Comparison of ENCODE assay signal across 16 cellular contexts in the genomic region with DNA sequence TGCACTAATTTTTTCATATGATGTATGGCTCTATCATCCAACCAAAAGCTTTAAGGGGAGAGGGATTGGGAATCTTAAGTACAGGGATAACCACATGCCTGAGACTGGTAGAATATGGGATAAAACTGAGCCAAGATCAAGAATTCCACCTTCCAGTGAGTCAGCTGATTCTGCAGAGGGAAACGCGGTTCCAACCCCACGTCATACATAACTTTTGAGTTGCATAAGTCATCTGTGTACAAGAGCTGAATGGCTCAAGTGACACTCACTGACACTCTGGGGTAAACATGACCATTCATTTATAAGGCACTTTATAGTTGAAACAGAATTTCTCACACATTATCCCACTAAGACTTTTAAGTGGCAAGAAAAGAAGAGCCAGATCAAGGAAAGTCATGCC. TPM values are rescaled to one million over a fixed set of nuclear protein-coding genes. Genes with fewer than 3 reads are reported as not detected.
DNase-seq lines count a peak whose midpoint lies in the region; TF ChIP-seq lines count a peak whose summit lies in the region.
"Had no signal": no experiment of that assay in that cellular context is flagged by ENCODE, and none has a peak within 500 bp of the region (broad histone marks: within the 10 kb centered on the region; RNA-seq: fewer than 3 reads in every experiment).

No MANE protein-coding gene starts in this region.

- H3K36me3 ChIP-seq in mesenchymal stem cell (ENCODE audit: control insufficient read depth in 1 of 2, insufficient read depth in 2 of 2, low read depth in 1 of 2, low read length in 2 of 2), result peaks cover 48 to 97% of the 10 kb centered on the region in 2 experiments
- peaks cover 70% of the 10 kb centered on the region for H3K36me3 ChIP-seq in CD8-positive, alpha-beta memory T cell (ENCODE audit: insufficient read depth, low read length)
- peaks cover 76% of the 10 kb centered on the region for H3K36me3 ChIP-seq in effector memory CD4-positive, alpha-beta T cell (ENCODE audit: control insufficient read depth, insufficient read depth, low read length)

- H3K4me3 Mint-ChIP-seq in chondrocyte (ENCODE audit: unreplicated experiment), result no peak overlapping the region
- H3K4me3 Mint-ChIP-seq in CD8-positive, alpha-beta memory T cell, result no peak overlapping the region
- H3K4me3 Mint-ChIP-seq: neural crest cell, WTC11 had no signal

- H3K9me3 Mint-ChIP-seq in chondrocyte (ENCODE audit: low read depth), result no peaks in the 10 kb centered on the region
- no peaks in the 10 kb centered on the region for H3K9me3 Mint-ChIP-seq in CD8-positive, alpha-beta memory T cell
- H3K9me3 Mint-ChIP-seq: neural crest cell, WTC11 had no signal

- H2BK15ac ChIP-seq in mesenchymal stem cell (ENCODE audit: low read depth, poor library complexity, severe bottlenecking), result no peak overlapping the region

- TF ChIP-seq CTCF in chondrocyte (IDR thresholded peaks at IDR 0.05), result no peak

- H3K18ac ChIP-seq in mesenchymal stem cell (ENCODE audit: low read depth in 1 of 2, low read length in 2 of 2), result no peak overlapping the region

- H2BK12ac ChIP-seq in mesenchymal stem cell (ENCODE audit: low read length in 2 of 2), result no peak overlapping the region

- WGBS in mesenchymal stem cell, result 89% methylated on average over 3 of the region's 3 CpGs

- H3K27ac Mint-ChIP-seq in chondrocyte (ENCODE audit: unreplicated experiment), result peak overlapping the region; percentile 22
- H3K27ac Mint-ChIP-seq in CD8-positive, alpha-beta memory T cell, result peak overlapping the region in 2 of 8 donors; percentile 3 to 14
- H3K27ac Mint-ChIP-seq: WTC11 had no signal

- peaks cover 42% of the 10 kb centered on the region for H3K79me1 ChIP-seq in mesenchymal stem cell (replicated peaks; ENCODE audit: low read length, poor library complexity, severe bottlenecking)

- POLR2A ChIA-PET in CD8-positive, alpha-beta memory T cell (lab: Charles Lee), result no interaction called here

- no peak overlapping the region for H2AK5ac ChIP-seq in mesenchymal stem cell (ENCODE audit: low read length, severe bottlenecking)

- no peaks in the 10 kb centered on the region for H3K9me3 ChIP-seq in mesenchymal stem cell (ENCODE audit: control insufficient read depth, low read length)
- H3K9me3 ChIP-seq in CD8-positive, alpha-beta memory T cell (ENCODE audit: low read length), result no peaks in the 10 kb centered on the region
- no peaks in the 10 kb centered on the region for H3K9me3 ChIP-seq in effector memory CD4-positive, alpha-beta T cell (ENCODE audit: control insufficient read depth, low read length)
- H3K9me3 ChIP-seq: sigmoid colon had no signal

- H3K4ac ChIP-seq in mesenchymal stem cell (ENCODE audit: low read depth in 1 of 2, low read length in 2 of 2), result no peak overlapping the region

- H2BK5ac ChIP-seq in mesenchymal stem cell (ENCODE audit: low read depth, low read length, poor library complexity, severe bottlenecking), result no peak overlapping the region

- no peak overlapping the region for H3K23ac ChIP-seq in mesenchymal stem cell (ENCODE audit: low read length in 2 of 2)

- no peak overlapping the region for H3K27ac ChIP-seq in mesenchymal stem cell (ENCODE audit: low read length, poor library complexity, severe bottlenecking)
- H3K27ac ChIP-seq in CD8-positive, alpha-beta memory T cell (ENCODE audit: low read depth, low read length), result no peak overlapping the region
- no peak overlapping the region for H3K27ac ChIP-seq in effector memory CD4-positive, alpha-beta T cell (ENCODE audit: insufficient read depth, low read length, poor library complexity, severe bottlenecking)
- H3K27ac ChIP-seq: sigmoid colon had no signal

- H2BK120ac ChIP-seq in mesenchymal stem cell (ENCODE audit: low read depth, low read length), result no peak overlapping the region

- H4K91ac ChIP-seq in mesenchymal stem cell (ENCODE audit: low read length), result no peak overlapping the region

- H3K4me1 Mint-ChIP-seq in chondrocyte (ENCODE audit: low read depth), result peaks cover 4% of the 10 kb centered on the region
- H3K4me1 Mint-ChIP-seq in CD8-positive, alpha-beta memory T cell, result no peaks in the 10 kb centered on the region
- H3K4me1 Mint-ChIP-seq: neural crest cell, WTC11 had no signal

- DNase-seq in AG08396 (ENCODE audit: low spot score), result peak; percentile 24
- DNase-seq in M059J (ENCODE audit: low read depth), result peak; percentile 70
- no peak for DNase-seq in chondrocyte (ENCODE audit: low spot score)
- DNase-seq in mesenchymal stem cell, result peak; percentile 57
- DNase-seq in NCI-H187 treated with DMSO at 0.1 percent for 48 hours (lab: John Stamatoyannopoulos, UW), result no peak
- DNase-seq in CD8-positive, alpha-beta memory T cell, result no peak
- no peak for DNase-seq in central memory CD4-positive, alpha-beta T cell
- no peak for DNase-seq in effector memory CD4-positive, alpha-beta T cell
- DNase-seq: activated naive CD4-positive, alpha-beta T cell; Karpas-422; NCI-H146; NCI-H446 treated with DMSO at 0.1 percent for 48 hours; sigmoid colon; stimulated activated CD4-positive, alpha-beta T cell treated with anti-CD3 and anti-CD28 coated beads, Interleukin-4, amount 100 ng/mL, for 4 hours had no signal

- H3K4me1 ChIP-seq in mesenchymal stem cell (ENCODE audit: control insufficient read depth, insufficient read depth, low read depth, low read length), result peaks cover 1% of the 10 kb centered on the region
- H3K4me1 ChIP-seq in CD8-positive, alpha-beta memory T cell (ENCODE audit: insufficient read depth, low read length), result no peaks in the 10 kb centered on the region
- H3K4me1 ChIP-seq in effector memory CD4-positive, alpha-beta T cell (ENCODE audit: control insufficient read depth, insufficient read depth, low read length, poor library complexity, severe bottlenecking), result no peaks in the 10 kb centered on the region
- H3K4me1 ChIP-seq: sigmoid colon had no signal

- H3K9ac ChIP-seq in mesenchymal stem cell (ENCODE audit: low read length), result no peak overlapping the region

- H3K4me3 ChIP-seq in mesenchymal stem cell (ENCODE audit: insufficient read depth in 1 of 2, low read depth in 1 of 2, low read length in 2 of 2), result no peak overlapping the region
- no peak overlapping the region for H3K4me3 ChIP-seq in CD8-positive, alpha-beta memory T cell (ENCODE audit: low read length)
- no peak overlapping the region for H3K4me3 ChIP-seq in effector memory CD4-positive, alpha-beta T cell (ENCODE audit: insufficient read depth, low read depth, low read length, poor library complexity, severe bottlenecking)
- H3K4me3 ChIP-seq: sigmoid colon had no signal

- no peaks in the 10 kb centered on the region for H3K27me3 ChIP-seq in mesenchymal stem cell (ENCODE audit: control insufficient read depth in 1 of 2, insufficient read depth in 1 of 2, low read length in 2 of 2)
- no peaks in the 10 kb centered on the region for H3K27me3 ChIP-seq in CD8-positive, alpha-beta memory T cell (ENCODE audit: insufficient read depth, low read length, poor library complexity, severe bottlenecking)
- H3K27me3 ChIP-seq in effector memory CD4-positive, alpha-beta T cell (replicated peaks; ENCODE audit: control insufficient read depth, insufficient read depth, low read length, poor library complexity, severe bottlenecking), result no peaks in the 10 kb centered on the region
- H3K27me3 ChIP-seq: sigmoid colon had no signal

- no peak overlapping the region for H3K14ac ChIP-seq in mesenchymal stem cell (ENCODE audit: low read length in 2 of 2)

- no peak overlapping the region for H4K8ac ChIP-seq in mesenchymal stem cell (ENCODE audit: low read length)

- CTCF ChIA-PET in CD8-positive, alpha-beta memory T cell (lab: Charles Lee), result interaction anchor here (1.3 kb wide), 2 partner anchors 68 to 109 kb away, joined by 3 to 4 read pairs; no protein-coding TSS in a partner anchor

- no peak overlapping the region for H3K4me2 ChIP-seq in mesenchymal stem cell (ENCODE audit: low read length, poor library complexity, severe bottlenecking)

- no peak overlapping the region for H2AFZ ChIP-seq in mesenchymal stem cell (ENCODE audit: low read depth, low read length)

- peaks cover 52% of the 10 kb centered on the region for H3K36me3 Mint-ChIP-seq in chondrocyte (ENCODE audit: low read depth)
- H3K36me3 Mint-ChIP-seq in CD8-positive, alpha-beta memory T cell, result peaks cover 14 to 88% (median 34%) of the 10 kb centered on the region in 3 donors

- no peaks in the 10 kb centered on the region for H3K27me3 Mint-ChIP-seq in chondrocyte (ENCODE audit: low read depth)
- peaks cover 0 to 2% of the 10 kb centered on the region in 2 donors for H3K27me3 Mint-ChIP-seq in CD8-positive, alpha-beta memory T cell

RNA-seq across cellular contexts. Expression of gene TRIM27, which starts 16.4 kb away (rescaled TPM):
- total RNA-seq in M059J (2014; rRNA removed; shearing (Covaris generic)), result 88.1 and 104 TPM in 2 replicates
- total RNA-seq in chondrocyte, result 49.6 to 61.8 TPM (median 53.5 TPM) in 3 replicates
- polyA plus RNA-seq in mesenchymal stem cell (2013, experiment 1 of 2), result 31.0 TPM
- 31.4 TPM for polyA plus RNA-seq in mesenchymal stem cell (2013, experiment 2 of 2)
- 10 to 100 TPM; 67.7 to 69.2 TPM for total RNA-seq in CD8-positive, alpha-beta memory T cell
- polyA plus RNA-seq in CD8-positive, alpha-beta memory T cell, result 61.6 TPM

Comparison
In these comparisons a context has a peak if more than half of its experiments do, and no peak if none do; other contexts are left out.
1. DNase-seq: peak in AG08396 (single experiment), M059J (single experiment) and mesenchymal stem cell (single experiment); none in chondrocyte (single experiment), NCI-H187 treated with DMSO at 0.1 percent for 48 hours (single experiment), CD8-positive, alpha-beta memory T cell (0 of 5), central memory CD4-positive, alpha-beta T cell (single experiment) and effector memory CD4-positive, alpha-beta T cell (0 of 3).